9 cellular contexts compared by ENCODE assay signal in genomic region chr12:62785941-62786559, GRCh38.
DNase-seq lines count a peak whose midpoint lies in the region; ATAC-seq and TF ChIP-seq lines count a peak whose summit lies in the region.
"Had no signal": no experiment of that assay in that cellular context is flagged by ENCODE, and none has a peak within 500 bp of the region (broad histone marks: within the 10 kb centered on the region; RNA-seq: fewer than 3 reads in every experiment).

No MANE protein-coding gene starts in this region.

- H3K27ac Mint-ChIP-seq in activated T-helper 1 cell treated with anti-CD3 and anti-CD28 coated beads, Interleukin-12 subunit alpha, Interleukin-12 subunit beta, Interleukin-2, Interleukin-4 antibody, amounts not matched to agents 30 ng/mL and 10 ng/mL and 1 ng/mL, durations not matched to agents 14 hours and 24 hours and 36 hours: no peak overlapping the region
- H3K27ac Mint-ChIP-seq in naive thymus-derived CD8-positive, alpha-beta T cell: peak overlapping the region in 1 of 10 donors; percentile 30
- H3K27ac Mint-ChIP-seq: activated naive CD4-positive, alpha-beta T cell treated with anti-CD3 and anti-CD28 coated beads, Interleukin-2, amount 50 U/mL, for 24 hours had no signal

- POLR2A ChIA-PET in naive thymus-derived CD8-positive, alpha-beta T cell (lab: Charles Lee): no interaction called here

- no peak for TF ChIP-seq CTCF in stomach (IDR thresholded peaks at IDR 0.05)

- H3K27ac ChIP-seq in stomach: peak overlapping the region in 4 of 5 donors; percentile 35 to 72 (median 52)

- no peak for TF ChIP-seq POLR2A in stomach (IDR thresholded peaks at IDR 0.05)

- H3K4me1 ChIP-seq in stomach: peaks cover 0 to 21% (median 6%) of the 10 kb centered on the region in 4 donors

- no peak overlapping the region for H3K4me3 Mint-ChIP-seq in activated T-helper 1 cell treated with anti-CD3 and anti-CD28 coated beads, Interleukin-12 subunit alpha, Interleukin-12 subunit beta, Interleukin-2, Interleukin-4 antibody, amounts not matched to agents 30 ng/mL and 10 ng/mL and 1 ng/mL, durations not matched to agents 14 hours and 24 hours and 36 hours
- H3K4me3 Mint-ChIP-seq in naive thymus-derived CD8-positive, alpha-beta T cell: no peak overlapping the region
- H3K4me3 Mint-ChIP-seq: activated naive CD4-positive, alpha-beta T cell treated with anti-CD3 and anti-CD28 coated beads, Interleukin-2, amount 50 U/mL, for 24 hours had no signal

- intact Hi-C loops in left ventricle myocardium superior (cut with micrococcal nuclease): no loop called here
- intact Hi-C loops in stomach (cut with DNase I; ENCODE audit: low total_unique reads): no loop called here
- intact Hi-C loops in activated T-helper 1 cell treated with anti-CD3 and anti-CD28 coated beads, Interleukin-12 subunit alpha, Interleukin-12 subunit beta, Interleukin-2, Interleukin-4 antibody, amounts not matched to agents 30 ng/mL and 10 ng/mL and 1 ng/mL, durations not matched to agents 14 hours and 24 hours and 36 hours (cut with micrococcal nuclease): loop anchor here (5.0 kb wide), 1 partner anchor 34 kb away; no protein-coding TSS in a partner anchor

- peaks cover 14% of the 10 kb centered on the region for H3K4me1 Mint-ChIP-seq in activated T-helper 1 cell treated with anti-CD3 and anti-CD28 coated beads, Interleukin-12 subunit alpha, Interleukin-12 subunit beta, Interleukin-2, Interleukin-4 antibody, amounts not matched to agents 30 ng/mL and 10 ng/mL and 1 ng/mL, durations not matched to agents 14 hours and 24 hours and 36 hours (ENCODE audit: low read depth)
- H3K4me1 Mint-ChIP-seq in naive thymus-derived CD8-positive, alpha-beta T cell: peaks cover 0 to 8% (median 5%) of the 10 kb centered on the region in 4 donors

- no peaks in the 10 kb centered on the region for H3K9me3 ChIP-seq in stomach

- H3K9me3 Mint-ChIP-seq in activated T-helper 1 cell treated with anti-CD3 and anti-CD28 coated beads, Interleukin-12 subunit alpha, Interleukin-12 subunit beta, Interleukin-2, Interleukin-4 antibody, amounts not matched to agents 30 ng/mL and 10 ng/mL and 1 ng/mL, durations not matched to agents 14 hours and 24 hours and 36 hours: no peaks in the 10 kb centered on the region
- no peaks in the 10 kb centered on the region for H3K9me3 Mint-ChIP-seq in naive thymus-derived CD8-positive, alpha-beta T cell
- H3K9me3 Mint-ChIP-seq: activated naive CD4-positive, alpha-beta T cell treated with anti-CD3 and anti-CD28 coated beads, Interleukin-2, amount 50 U/mL, for 24 hours had no signal

- peaks cover 9% of the 10 kb centered on the region for H3K27me3 Mint-ChIP-seq in activated T-helper 1 cell treated with anti-CD3 and anti-CD28 coated beads, Interleukin-12 subunit alpha, Interleukin-12 subunit beta, Interleukin-2, Interleukin-4 antibody, amounts not matched to agents 30 ng/mL and 10 ng/mL and 1 ng/mL, durations not matched to agents 14 hours and 24 hours and 36 hours (ENCODE audit: insufficient read depth)
- peaks cover 0 to 5% (median 1%) of the 10 kb centered on the region in 5 donors for H3K27me3 Mint-ChIP-seq in naive thymus-derived CD8-positive, alpha-beta T cell
- H3K27me3 Mint-ChIP-seq: activated naive CD4-positive, alpha-beta T cell treated with anti-CD3 and anti-CD28 coated beads, Interleukin-2, amount 50 U/mL, for 24 hours had no signal

- TF ChIP-seq EP300 in stomach (IDR thresholded peaks at IDR 0.05): no peak

- peaks cover 0 to 3% (median 0%) of the 10 kb centered on the region in 4 donors for H3K36me3 ChIP-seq in stomach

- H3K36me3 Mint-ChIP-seq in activated T-helper 1 cell treated with anti-CD3 and anti-CD28 coated beads, Interleukin-12 subunit alpha, Interleukin-12 subunit beta, Interleukin-2, Interleukin-4 antibody, amounts not matched to agents 30 ng/mL and 10 ng/mL and 1 ng/mL, durations not matched to agents 14 hours and 24 hours and 36 hours (ENCODE audit: low read depth): no peaks in the 10 kb centered on the region
- no peaks in the 10 kb centered on the region for H3K36me3 Mint-ChIP-seq in naive thymus-derived CD8-positive, alpha-beta T cell
- H3K36me3 Mint-ChIP-seq: activated naive CD4-positive, alpha-beta T cell treated with anti-CD3 and anti-CD28 coated beads, Interleukin-2, amount 50 U/mL, for 24 hours had no signal

- peak; percentile 97 for DNase-seq in A172 (ENCODE audit: low spot score)
- DNase-seq in HK-2 (ENCODE audit: unreplicated experiment): peak; percentile 84
- DNase-seq in activated T-cell treated with anti-CD3 and anti-CD28 coated beads, Interleukin-2, amount 50 U/mL, for 48 hours: peak; percentile 23 to 33
- no peak for DNase-seq in left ventricle myocardium superior
- no peak for DNase-seq in stomach
- no peak for DNase-seq in activated T-helper 1 cell treated with anti-CD3 and anti-CD28 coated beads, Interleukin-12 subunit alpha, Interleukin-12 subunit beta, Interleukin-2, Interleukin-4 antibody, amounts not matched to agents 30 ng/mL and 10 ng/mL and 1 ng/mL, durations not matched to agents 14 hours and 24 hours and 36 hours (ENCODE audit: low spot score)
- DNase-seq in NCI-H748 treated with DMSO at 0.1 percent for 48 hours (lab: John Stamatoyannopoulos, UW): no peak
- no peak for DNase-seq in naive thymus-derived CD8-positive, alpha-beta T cell

- ATAC-seq in left ventricle myocardium superior: peak; percentile 79
- no peak for ATAC-seq in naive thymus-derived CD8-positive, alpha-beta T cell

- no peak overlapping the region for H3K4me3 ChIP-seq in stomach

- WGBS in stomach, 5 donors: 59 to 72% (median 64%) methylated on average over 8 of the region's 8 CpGs

- H3K27me3 ChIP-seq in stomach: no peaks in the 10 kb centered on the region

Comparison
In these comparisons a context has a peak if more than half of its experiments do, and no peak if none do; other contexts are left out.
1. DNase-seq: peak in A172 (single experiment), HK-2 (single experiment) and activated T-cell treated with anti-CD3 and anti-CD28 coated beads, Interleukin-2, amount 50 U/mL, for 48 hours (2 of 2); none in left ventricle myocardium superior (single experiment), stomach (single experiment), activated T-helper 1 cell treated with anti-CD3 and anti-CD28 coated beads, Interleukin-12 subunit alpha, Interleukin-12 subunit beta, Interleukin-2, Interleukin-4 antibody, amounts not matched to agents 30 ng/mL and 10 ng/mL and 1 ng/mL, durations not matched to agents 14 hours and 24 hours and 36 hours (single experiment), NCI-H748 treated with DMSO at 0.1 percent for 48 hours (single experiment) and naive thymus-derived CD8-positive, alpha-beta T cell (0 of 10).